ENCODE assay signal across 19 cellular contexts in the genomic region with DNA sequence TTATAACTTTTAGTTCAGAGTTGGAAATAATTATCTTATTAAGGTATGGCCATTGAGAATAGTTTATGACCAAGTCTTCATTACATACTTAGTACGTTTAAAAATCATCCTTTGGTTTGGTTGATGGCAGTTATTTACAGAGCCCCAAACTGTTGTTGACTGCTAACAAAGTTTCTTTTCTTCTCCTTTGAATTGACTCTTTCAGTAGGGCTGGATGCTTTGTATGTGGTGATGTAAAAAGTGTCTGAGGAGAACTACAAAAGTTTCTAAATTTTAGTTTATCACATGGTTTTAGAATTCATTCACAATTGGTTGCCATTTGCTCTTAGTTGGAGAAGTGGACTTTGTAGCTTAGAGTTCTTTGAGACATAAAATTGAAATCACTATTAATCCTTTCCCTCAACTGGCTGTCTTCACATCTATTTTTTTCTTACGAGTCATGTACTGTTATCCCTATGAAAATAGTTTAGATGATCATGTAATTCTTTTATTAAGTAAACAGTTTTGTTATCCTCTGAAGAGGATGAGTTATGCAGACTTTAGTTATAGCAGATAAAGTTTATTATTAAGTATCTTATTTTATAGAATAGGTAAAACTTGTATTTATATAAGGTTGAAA. TPM values are rescaled to one million over a fixed set of nuclear protein-coding genes. Genes with fewer than 3 reads are reported as not detected.
A peak's percentile ranks its signal among the peaks of the same experiment; 100 is the strongest.
DNase-seq lines count a peak whose midpoint lies in the region; ATAC-seq lines count a peak whose summit lies in the region.
"Had no signal": no experiment of that assay in that cellular context is flagged by ENCODE, and none has a peak within 500 bp of the region (broad histone marks: within the 10 kb centered on the region; RNA-seq: fewer than 3 reads in every experiment).

No MANE protein-coding gene starts in this region.

- intact Hi-C loops in sciatic nerve (cut with DNase I), result no loop called here

- no peaks in the 10 kb centered on the region for H3K36me3 Mint-ChIP-seq in T-helper 2 cell treated with Interferon-gamma antibody and Interleukin-4, amounts not matched to agents 5 μg/mL and 100 μg/mL, for 36 hours (ENCODE audit: low read depth)
- H3K36me3 Mint-ChIP-seq: CD14-positive monocyte had no signal

- H3K27ac ChIP-seq in caudate nucleus (ENCODE audit: low read depth, low read length), result peak overlapping the region; percentile 33
- H3K27ac ChIP-seq: 22Rv1, SK-N-MC had no signal

- no peak overlapping the region for H3K4me3 Mint-ChIP-seq in T-helper 2 cell treated with Interferon-gamma antibody and Interleukin-4, amounts not matched to agents 5 μg/mL and 100 μg/mL, for 36 hours
- H3K4me3 Mint-ChIP-seq: CD14-positive monocyte had no signal

- peak; percentile 33 for DNase-seq in Ammon's horn (ENCODE audit: low spot score)
- DNase-seq in caudate nucleus (lab: John Stamatoyannopoulos, UW), result no peak
- DNase-seq in inferior parietal cortex (ENCODE audit: extremely low spot score), result peak; percentile 50
- DNase-seq in sciatic nerve (ENCODE audit: low spot score), result no peak
- DNase-seq in islet precursor cell, result no peak
- no peak for DNase-seq in T-helper 2 cell treated with Interferon-gamma antibody and Interleukin-4, amounts not matched to agents 5 μg/mL and 100 μg/mL, for 36 hours (ENCODE audit: low spot score)
- DNase-seq in middle frontal gyrus (ENCODE audit: extremely low spot score, low spot score), result no peak
- no peak for DNase-seq in HK-2 (ENCODE audit: unreplicated experiment)
- DNase-seq: AML-193, DMS79 treated with DMSO at 0.1 percent for 48 hours, NCI-H1092 treated with DMSO at 0.1 percent for 48 hours, NCI-H2081 treated with DMSO at 0.1 percent for 48 hours, NCI-H510A, NCI-H774 had no signal

- no peaks in the 10 kb centered on the region for H3K4me1 Mint-ChIP-seq in T-helper 2 cell treated with Interferon-gamma antibody and Interleukin-4, amounts not matched to agents 5 μg/mL and 100 μg/mL, for 36 hours (ENCODE audit: low read depth)
- H3K4me1 Mint-ChIP-seq: CD14-positive monocyte had no signal

- H3K27me3 Mint-ChIP-seq in T-helper 2 cell treated with Interferon-gamma antibody and Interleukin-4, amounts not matched to agents 5 μg/mL and 100 μg/mL, for 36 hours (ENCODE audit: low read depth), result peaks cover 9% of the 10 kb centered on the region

- no peaks in the 10 kb centered on the region for H3K9me3 Mint-ChIP-seq in T-helper 2 cell treated with Interferon-gamma antibody and Interleukin-4, amounts not matched to agents 5 μg/mL and 100 μg/mL, for 36 hours
- H3K9me3 Mint-ChIP-seq: CD14-positive monocyte had no signal

- no peak overlapping the region for H3K27ac Mint-ChIP-seq in T-helper 2 cell treated with Interferon-gamma antibody and Interleukin-4, amounts not matched to agents 5 μg/mL and 100 μg/mL, for 36 hours
- H3K27ac Mint-ChIP-seq: CD14-positive monocyte had no signal

- ATAC-seq in sciatic nerve, result peak; percentile 36
- ATAC-seq: Right ventricle myocardium inferior had no signal

RNA-seq across cellular contexts. Expression of a gene that starts 14.8 kb away (rescaled TPM):
- total RNA-seq in sciatic nerve, result 90.1 TPM
- total RNA-seq: OCI-LY7 had no signal

Comparison
In these comparisons a context has a peak if more than half of its experiments do, and no peak if none do; other contexts are left out.
1. DNase-seq: peak in Ammon's horn (single experiment) and inferior parietal cortex (single experiment); none in caudate nucleus (0 of 61), sciatic nerve (single experiment), islet precursor cell (single experiment), T-helper 2 cell treated with Interferon-gamma antibody and Interleukin-4, amounts not matched to agents 5 μg/mL and 100 μg/mL, for 36 hours (single experiment), middle frontal gyrus (single experiment) and HK-2 (single experiment).